Comparison of ENCODE assay signal across 12 cellular contexts in genomic region chr2:46269545-46270273, GRCh38. TPM values are rescaled to one million over a fixed set of nuclear protein-coding genes. Genes with fewer than 3 reads are reported as not detected.
DNase-seq lines count a peak whose midpoint lies in the region; ATAC-seq and TF ChIP-seq lines count a peak whose summit lies in the region.
"Had no signal": no experiment of that assay in that cellular context is flagged by ENCODE, and none has a peak within 500 bp of the region (broad histone marks: within the 10 kb centered on the region; RNA-seq: fewer than 3 reads in every experiment).

No MANE protein-coding gene starts in this region.

- DNase-seq in Daoy (ENCODE audit: low read depth) (peak; percentile 77), IMR-90 (peak; percentile 31), brain microvascular endothelial cell (peak; percentile 30), myocyte (ENCODE audit: low read depth) (peak; percentile 27), Peyer's patch (no peak), MM.1S (no peak)
- DNase-seq: aorta, H7, NCI-H187, retina, T-helper 17 cell had no signal

- no peak overlapping the region for H4K5ac ChIP-seq in IMR-90 (ENCODE audit: low read depth, low read length)

- H3K27ac ChIP-seq in IMR-90 (ENCODE audit: insufficient read depth, low read length) = no peak overlapping the region
- peak overlapping the region; percentile 58 for H3K27ac ChIP-seq in brain microvascular endothelial cell
- no peak overlapping the region for H3K27ac ChIP-seq in Peyer's patch
- H3K27ac ChIP-seq in MM.1S (ENCODE audit: low read length) = no peak overlapping the region

- TF ChIP-seq POLR2A in IMR-90 (IDR thresholded peaks at IDR 0.05; ENCODE audit: low read depth, low read length) (no peak), Peyer's patch (IDR thresholded peaks at IDR 0.05) (no peak)

- no peaks in the 10 kb centered on the region for H3K9me2 ChIP-seq in MM.1S (replicated peaks; ENCODE audit: insufficient read depth, low read length)

- H3K9ac ChIP-seq in IMR-90 (ENCODE audit: low read depth, low read length) (no peak overlapping the region), MM.1S (ENCODE audit: low read length) (no peak overlapping the region)

- no peaks in the 10 kb centered on the region for H4K20me1 ChIP-seq in IMR-90 (ENCODE audit: insufficient read depth, low read length)
- H4K20me1 ChIP-seq in MM.1S (ENCODE audit: insufficient read depth, low read length) = no peaks in the 10 kb centered on the region

- no peaks in the 10 kb centered on the region for H3F3A ChIP-seq in MM.1S (ENCODE audit: insufficient read depth, low read length)

- no peak for TF ChIP-seq CTCF in IMR-90 (conservative IDR thresholded peaks at IDR 0.05; ENCODE audit: low read depth, low read length)
- TF ChIP-seq CTCF in brain microvascular endothelial cell (IDR thresholded peaks at IDR 0.05; ENCODE audit: low read depth, low read length, missing control alignments) = no peak
- no peak for TF ChIP-seq CTCF in Peyer's patch (IDR thresholded peaks at IDR 0.05)
- TF ChIP-seq CTCF in MM.1S (IDR thresholded peaks at IDR 0.05; ENCODE audit: low read length) = no peak

- no peaks in the 10 kb centered on the region for H3K79me1 ChIP-seq in IMR-90 (ENCODE audit: low read depth in 1 of 2, low read length in 2 of 2)

- H3K4me2 ChIP-seq in IMR-90 (ENCODE audit: low read depth, low read length) (peak overlapping the region; percentile 12; the same call in 1 of the 2 replicates), MM.1S (ENCODE audit: low read depth, low read length) (no peak overlapping the region)

- H2BK120ac ChIP-seq in IMR-90 (ENCODE audit: low read depth, low read length) = no peak overlapping the region

- BruUV-seq in IMR-90 (replicated peaks; lab: Mats Ljungman, UMichigan) = no TSS peak

- H3K56ac ChIP-seq in IMR-90 (ENCODE audit: extremely low read depth, insufficient read depth, low read length) = no peak overlapping the region

- no peak overlapping the region for H3K4me3 ChIP-seq in IMR-90 (ENCODE audit: insufficient read depth, low read depth, low read length)
- H3K4me3 ChIP-seq in brain microvascular endothelial cell (ENCODE audit: low read depth, low read length) = no peak overlapping the region
- H3K4me3 ChIP-seq in Peyer's patch = no peak overlapping the region
- no peak overlapping the region for H3K4me3 ChIP-seq in MM.1S (ENCODE audit: low read length)

- CTCF ChIA-PET in IMR-90 (lab: Yijun Ruan, JAX) = no interaction called here

- peaks cover 2% of the 10 kb centered on the region; the same call in 1 of the 2 replicates for H3K27me3 ChIP-seq in IMR-90 (ENCODE audit: control insufficient read depth, insufficient read depth, low read length)
- no peaks in the 10 kb centered on the region for H3K27me3 ChIP-seq in brain microvascular endothelial cell (replicated peaks)
- H3K27me3 ChIP-seq in Peyer's patch = no peaks in the 10 kb centered on the region
- H3K27me3 ChIP-seq in MM.1S (replicated peaks; ENCODE audit: insufficient read depth, low read length) = no peaks in the 10 kb centered on the region

- H4K8ac ChIP-seq in IMR-90 (ENCODE audit: low read depth in 2 of 2, low read length in 2 of 2) = no peak overlapping the region

- H2AK5ac ChIP-seq in IMR-90 (ENCODE audit: low read depth, low read length) = peak overlapping the region; percentile 53; the same call in 1 of the 2 replicates

- H2AFZ ChIP-seq in IMR-90 (replicated peaks; ENCODE audit: low read length, poor library complexity) = peak overlapping the region; percentile 33
- H2AFZ ChIP-seq in MM.1S (ENCODE audit: low read length) = no peak overlapping the region

- H3K9me3 ChIP-seq in IMR-90 (ENCODE audit: control insufficient read depth, insufficient read depth, low read length) (no peaks in the 10 kb centered on the region), Peyer's patch (no peaks in the 10 kb centered on the region), MM.1S (replicated peaks; ENCODE audit: insufficient read depth, low read length) (no peaks in the 10 kb centered on the region)

- 100% methylated on average over 1 of the region's 11 CpGs; no CpG with 5 or more reads in 1 of the 2 experiments for WGBS in IMR-90 (ENCODE audit: extremely low coverage in 2 of 2, insufficient read length in 1 of 2), 2 experiments

- H3K14ac ChIP-seq in IMR-90 (replicated peaks; ENCODE audit: low read depth, low read length) = no peak overlapping the region; the same call in 1 of the 2 replicates

- ATAC-seq in IMR-90 (ENCODE audit: low read depth) (no peak), GM18907 (IDR thresholded peaks at IDR 0.05; ENCODE audit: unreplicated experiment) (no peak)
- ATAC-seq: T-helper 17 cell had no signal

- H3K23ac ChIP-seq in IMR-90 (ENCODE audit: low read depth, low read length) = no peak overlapping the region

- no peak overlapping the region for H3K4ac ChIP-seq in IMR-90 (ENCODE audit: low read depth, low read length)

- POLR2A ChIA-PET in IMR-90 (lab: Charles Lee; ENCODE audit: unreplicated experiment) = no interaction called here

- no peak overlapping the region for H2BK15ac ChIP-seq in IMR-90 (ENCODE audit: low read depth, low read length)

- H2BK5ac ChIP-seq in IMR-90 (ENCODE audit: low read depth, low read length, poor library complexity, severe bottlenecking) = no peak overlapping the region

- no peak overlapping the region; the same call in 1 of the 2 replicates for H3K18ac ChIP-seq in IMR-90 (ENCODE audit: low read depth, low read length)

- H3K79me2 ChIP-seq in MM.1S (ENCODE audit: low read length) = no peaks in the 10 kb centered on the region

- no peak overlapping the region for H2BK20ac ChIP-seq in IMR-90 (ENCODE audit: low read depth, low read length)

- dilution Hi-C loops in IMR-90 (cut with HindIII; ENCODE audit: low sequenced_read_pairs, unreplicated experiment) = no loop called here

- H3K4me1 ChIP-seq in IMR-90 (ENCODE audit: control insufficient read depth, insufficient read depth, low read length) = peaks cover 4% of the 10 kb centered on the region; the same call in 1 of the 2 replicates
- no peaks in the 10 kb centered on the region for H3K4me1 ChIP-seq in Peyer's patch
- peaks cover 21% of the 10 kb centered on the region for H3K4me1 ChIP-seq in MM.1S (ENCODE audit: low read length)

- no peak for TF ChIP-seq RAD21 in IMR-90 (IDR thresholded peaks at IDR 0.05; ENCODE audit: low read length)

- peaks cover 3% of the 10 kb centered on the region; the same call in 1 of the 2 replicates for H3K9me1 ChIP-seq in IMR-90 (ENCODE audit: insufficient read depth, low read length)

- H2AK9ac ChIP-seq in IMR-90 (replicated peaks; ENCODE audit: low read depth, low read length, poor library complexity) = no peak overlapping the region

- no peaks in the 10 kb centered on the region for H3K36me3 ChIP-seq in IMR-90 (ENCODE audit: control insufficient read depth, insufficient read depth, low read length)
- no peaks in the 10 kb centered on the region for H3K36me3 ChIP-seq in brain microvascular endothelial cell (replicated peaks)
- H3K36me3 ChIP-seq in Peyer's patch = no peaks in the 10 kb centered on the region
- no peaks in the 10 kb centered on the region for H3K36me3 ChIP-seq in MM.1S (replicated peaks; ENCODE audit: insufficient read depth, low read length)

- in situ Hi-C loops in IMR-90 (cut with MboI; ENCODE audit: low sequenced_read_pairs) (no loop called here), brain microvascular endothelial cell (cut with HindIII; ENCODE audit: low pct_ligation_motif_present, low sequenced_read_pairs) (no loop called here)

- intact Hi-C loops in IMR-90 (cut with micrococcal nuclease) = no loop called here

- no peak overlapping the region; the same call in 1 of the 2 replicates for H4K91ac ChIP-seq in IMR-90 (ENCODE audit: insufficient read depth, low read depth, low read length)

TF ChIP-seq in IMR-90, 13 proteins besides CTCF, POLR2A, EP300 and RAD21:
- no peak for TF ChIP-seq CHD1 (IDR thresholded peaks at IDR 0.05; ENCODE audit: low read depth, low read length)
- no peak for TF ChIP-seq MAZ (IDR thresholded peaks at IDR 0.05; ENCODE audit: borderline replicate concordance, low read depth, low read length)
- no peak for TF ChIP-seq SMC3 (IDR thresholded peaks at IDR 0.05; ENCODE audit: low read depth, low read length)
- TF ChIP-seq MAFK (IDR thresholded peaks at IDR 0.05; ENCODE audit: low read depth, low read length) = no peak
- no peak for TF ChIP-seq NFE2L2 (IDR thresholded peaks at IDR 0.05; ENCODE audit: low read depth, low read length)
- TF ChIP-seq MXI1 (IDR thresholded peaks at IDR 0.05; ENCODE audit: borderline replicate concordance, low read depth, low read length) = no peak
- TF ChIP-seq USF2 (IDR thresholded peaks at IDR 0.05; ENCODE audit: low read depth, low read length) = no peak
- no peak for TF ChIP-seq RCOR1 (IDR thresholded peaks at IDR 0.05; ENCODE audit: insufficient replicate concordance, low read length)
- TF ChIP-seq ELK1 (IDR thresholded peaks at IDR 0.05; ENCODE audit: borderline replicate concordance, low read depth, low read length) = no peak
- no peak for TF ChIP-seq CEBPB (IDR thresholded peaks at IDR 0.05; ENCODE audit: low read depth, low read length)
- no peak for TF ChIP-seq BHLHE40 (IDR thresholded peaks at IDR 0.05; ENCODE audit: low read depth, low read length)
- no peak for TF ChIP-seq FOS (IDR thresholded peaks at IDR 0.05; ENCODE audit: low read depth, low read length)
- no peak for TF ChIP-seq RFX5 (IDR thresholded peaks at IDR 0.05; ENCODE audit: low read depth, low read length)

RNA-seq across cellular contexts. Expression of gene EPAS1, which starts 27.5 kb away (rescaled TPM):
- 2.4 and 3.4 TPM in 2 replicates for total RNA-seq in Daoy (2014; rRNA removed; shearing (Covaris generic))
- total RNA-seq in IMR-90 (2012; rRNA removed) (21.9 and 40.7 TPM in 2 replicates), myocyte (48.5 and 49.8 TPM in 2 replicates), Peyer's patch (100 to 1,000 TPM; 114 to 240 (median 196) TPM)
- 103 and 120 TPM in 2 replicates for polyA plus RNA-seq in IMR-90 (2012; rRNA removed)
- polyA plus RNA-seq in IMR-90 (2012; cell fraction: cytosol; rRNA removed) = 117 and 156 TPM in 2 replicates
- polyA plus RNA-seq in IMR-90 (2012; cell fraction: nucleus; rRNA removed; ENCODE audit: low replicate concordance) = 108 and 158 TPM in 2 replicates
- 58.8 TPM for polyA plus RNA-seq in myocyte (2012)

Comparison
In these comparisons a context has a peak if more than half of its experiments do, and no peak if none do; other contexts are left out.
1. DNase-seq: peak in Daoy (single experiment), IMR-90 (single experiment), brain microvascular endothelial cell (single experiment) and myocyte (single experiment); none in Peyer's patch (0 of 3) and MM.1S (single experiment).